In the genomic region with DNA sequence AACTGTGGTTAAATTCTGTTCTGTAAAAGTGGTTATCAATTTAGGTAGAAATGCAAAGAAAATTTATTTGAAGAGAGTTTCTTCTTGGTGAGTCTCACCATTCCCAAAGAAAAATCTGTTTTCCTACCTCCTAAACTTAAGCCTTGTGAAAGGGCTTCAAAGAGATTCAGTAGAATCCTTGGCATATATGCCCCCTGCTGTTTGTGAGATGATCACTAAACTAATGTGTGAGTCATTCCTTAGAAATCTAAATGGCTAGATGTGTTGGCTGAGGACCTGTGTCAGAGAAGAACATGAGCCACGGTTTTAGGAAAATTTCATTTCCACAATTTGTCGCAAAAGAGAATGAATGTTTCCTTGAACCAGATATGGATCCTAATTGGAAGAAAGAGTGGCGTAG, we compare ENCODE assay signal across 14 cellular contexts.
DNase-seq lines count a peak whose midpoint lies in the region; TF ChIP-seq lines count a peak whose summit lies in the region.
"Had no signal": no experiment of that assay in that cellular context is flagged by ENCODE, and none has a peak within 500 bp of the region (broad histone marks: within the 10 kb centered on the region; RNA-seq: fewer than 3 reads in every experiment).

No MANE protein-coding gene starts in this region.

- no peaks in the 10 kb centered on the region for H3K9me2 ChIP-seq in SK-N-SH

- H3K4me3 ChIP-seq in SK-N-SH (ENCODE audit: low read depth in 2 of 2, low read length in 1 of 2) (no peak overlapping the region), fibroblast of villous mesenchyme (ENCODE audit: low read depth, low read length) (no peak overlapping the region)

- 0 out of 2 replicates have a peak, but pooled peaks have one; percentile 4 for TF ChIP-seq RAD21 in SK-N-SH (IDR thresholded peaks at IDR 0.05; ENCODE audit: low read length)

- H4K20me1 ChIP-seq in SK-N-SH (ENCODE audit: insufficient read depth), result no peaks in the 10 kb centered on the region

- no peak overlapping the region for H3K9ac ChIP-seq in SK-N-SH

- H3K27me3 ChIP-seq in SK-N-SH (ENCODE audit: insufficient read depth), result no peaks in the 10 kb centered on the region

- H3K4me2 ChIP-seq in SK-N-SH, result no peak overlapping the region

- peak; percentile 46 for TF ChIP-seq CTCF in SK-N-SH (IDR thresholded peaks at IDR 0.05)
- TF ChIP-seq CTCF in fibroblast of villous mesenchyme (IDR thresholded peaks at IDR 0.05; ENCODE audit: insufficient read depth, low read depth, low read length), result peak; percentile 31

- peak; percentile 19 for DNase-seq in ACHN
- DNase-seq in HS-5 (ENCODE audit: low read depth), result peak; percentile 25
- DNase-seq in SK-N-SH, result no peak
- DNase-seq in fibroblast of villous mesenchyme (ENCODE audit: low read depth), result peak; percentile 30
- no peak for DNase-seq in mucosa of gallbladder (ENCODE audit: low spot score)
- no peak for DNase-seq in NCI-H187 treated with DMSO at 0.1 percent for 48 hours (lab: John Stamatoyannopoulos, UW)
- no peak for DNase-seq in NCI-H748 treated with DMSO at 0.1 percent for 48 hours (lab: John Stamatoyannopoulos, UW)
- no peak for DNase-seq in activated CD8-positive, alpha-beta memory T cell treated with anti-CD3 and anti-CD28 coated beads, Interleukin-2, amount 50 U/mL, for 48 hours
- DNase-seq: cortex of kidney; DMS79 treated with DMSO at 0.1 percent for 48 hours; NCI-H1092 treated with DMSO at 0.1 percent for 48 hours; NCI-H510A treated with DMSO at 0.1 percent for 48 hours; RPMI8226; stimulated activated CD4-positive, alpha-beta T cell treated with anti-CD3 and anti-CD28 coated beads, Interleukin-2, amount 100 ng/mL, for 24 hours had no signal

- POLR2A ChIA-PET in SK-N-SH (lab: Yijun Ruan, JAX), result no interaction called here

- in situ Hi-C loops in ACHN (cut with HindIII; ENCODE audit: low pct_ligation_motif_present, low pct_unique_long_range_greater_than_20kb, low sequenced_read_pairs), result no loop called here

- H3K4me1 ChIP-seq in SK-N-SH (ENCODE audit: control insufficient read depth in 1 of 2, insufficient read depth in 2 of 2, low read depth in 1 of 2, low read length in 1 of 2), result no peaks in the 10 kb centered on the region; a peak in 1 of 4 replicates

- H3F3A ChIP-seq in SK-N-SH (replicated peaks; ENCODE audit: insufficient read depth), result no peaks in the 10 kb centered on the region

- no peaks in the 10 kb centered on the region for H3K79me2 ChIP-seq in SK-N-SH (ENCODE audit: insufficient read depth)

- no peaks in the 10 kb centered on the region for H3K36me3 ChIP-seq in SK-N-SH (replicated peaks in 1 of 2; ENCODE audit: control insufficient read depth in 1 of 2, insufficient read depth in 2 of 2, low read length in 1 of 2)

- no peak for TF ChIP-seq EP300 in SK-N-SH (IDR thresholded peaks at IDR 0.05; ENCODE audit: borderline replicate concordance in 1 of 2, low read depth in 1 of 2, low read length in 1 of 2)

- no peak overlapping the region for H2AFZ ChIP-seq in SK-N-SH (ENCODE audit: low read depth)

- H3K9me3 ChIP-seq in SK-N-SH, result no peaks in the 10 kb centered on the region

- no peak overlapping the region for H3K27ac ChIP-seq in SK-N-SH (ENCODE audit: low read depth in 2 of 2, low read length in 1 of 2)

- CTCF ChIA-PET in SK-N-SH (lab: Yijun Ruan, JAX), result interaction anchor here (1.1 kb wide), 1 partner anchor 54 kb away, joined by 4 read pairs; no protein-coding TSS in a partner anchor

- WGBS in SK-N-SH (ENCODE audit: low lambda C conversion rate), result 77% methylated on average over 3 of the region's 3 CpGs

TF ChIP-seq in SK-N-SH, 30 proteins besides CTCF, POLR2A, EP300 and RAD21:
- TF ChIP-seq, protein P1, sequence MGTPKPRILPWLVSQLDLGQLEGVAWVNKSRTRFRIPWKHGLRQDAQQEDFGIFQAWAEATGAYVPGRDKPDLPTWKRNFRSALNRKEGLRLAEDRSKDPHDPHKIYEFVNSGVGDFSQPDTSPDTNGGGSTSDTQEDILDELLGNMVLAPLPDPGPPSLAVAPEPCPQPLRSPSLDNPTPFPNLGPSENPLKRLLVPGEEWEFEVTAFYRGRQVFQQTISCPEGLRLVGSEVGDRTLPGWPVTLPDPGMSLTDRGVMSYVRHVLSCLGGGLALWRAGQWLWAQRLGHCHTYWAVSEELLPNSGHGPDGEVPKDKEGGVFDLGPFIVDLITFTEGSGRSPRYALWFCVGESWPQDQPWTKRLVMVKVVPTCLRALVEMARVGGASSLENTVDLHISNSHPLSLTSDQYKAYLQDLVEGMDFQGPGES (IDR thresholded peaks at IDR 0.05; ENCODE audit: low read depth, low read length), result no peak
- TF ChIP-seq FOSL2 (IDR thresholded peaks at IDR 0.05; ENCODE audit: borderline replicate concordance, low read depth) (peak; percentile 45; the same call in 1 of the 2 replicates), JUND (IDR thresholded peaks at IDR 0.05) (peak; percentile 40; the same call in 1 of the 2 replicates)
- TF ChIP-seq, protein P2, sequence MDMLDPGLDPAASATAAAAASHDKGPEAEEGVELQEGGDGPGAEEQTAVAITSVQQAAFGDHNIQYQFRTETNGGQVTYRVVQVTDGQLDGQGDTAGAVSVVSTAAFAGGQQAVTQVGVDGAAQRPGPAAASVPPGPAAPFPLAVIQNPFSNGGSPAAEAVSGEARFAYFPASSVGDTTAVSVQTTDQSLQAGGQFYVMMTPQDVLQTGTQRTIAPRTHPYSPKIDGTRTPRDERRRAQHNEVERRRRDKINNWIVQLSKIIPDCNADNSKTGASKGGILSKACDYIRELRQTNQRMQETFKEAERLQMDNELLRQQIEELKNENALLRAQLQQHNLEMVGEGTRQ (IDR thresholded peaks at IDR 0.05; ENCODE audit: borderline replicate concordance, low read depth, low read length), result no peak
- TF ChIP-seq, protein P3, sequence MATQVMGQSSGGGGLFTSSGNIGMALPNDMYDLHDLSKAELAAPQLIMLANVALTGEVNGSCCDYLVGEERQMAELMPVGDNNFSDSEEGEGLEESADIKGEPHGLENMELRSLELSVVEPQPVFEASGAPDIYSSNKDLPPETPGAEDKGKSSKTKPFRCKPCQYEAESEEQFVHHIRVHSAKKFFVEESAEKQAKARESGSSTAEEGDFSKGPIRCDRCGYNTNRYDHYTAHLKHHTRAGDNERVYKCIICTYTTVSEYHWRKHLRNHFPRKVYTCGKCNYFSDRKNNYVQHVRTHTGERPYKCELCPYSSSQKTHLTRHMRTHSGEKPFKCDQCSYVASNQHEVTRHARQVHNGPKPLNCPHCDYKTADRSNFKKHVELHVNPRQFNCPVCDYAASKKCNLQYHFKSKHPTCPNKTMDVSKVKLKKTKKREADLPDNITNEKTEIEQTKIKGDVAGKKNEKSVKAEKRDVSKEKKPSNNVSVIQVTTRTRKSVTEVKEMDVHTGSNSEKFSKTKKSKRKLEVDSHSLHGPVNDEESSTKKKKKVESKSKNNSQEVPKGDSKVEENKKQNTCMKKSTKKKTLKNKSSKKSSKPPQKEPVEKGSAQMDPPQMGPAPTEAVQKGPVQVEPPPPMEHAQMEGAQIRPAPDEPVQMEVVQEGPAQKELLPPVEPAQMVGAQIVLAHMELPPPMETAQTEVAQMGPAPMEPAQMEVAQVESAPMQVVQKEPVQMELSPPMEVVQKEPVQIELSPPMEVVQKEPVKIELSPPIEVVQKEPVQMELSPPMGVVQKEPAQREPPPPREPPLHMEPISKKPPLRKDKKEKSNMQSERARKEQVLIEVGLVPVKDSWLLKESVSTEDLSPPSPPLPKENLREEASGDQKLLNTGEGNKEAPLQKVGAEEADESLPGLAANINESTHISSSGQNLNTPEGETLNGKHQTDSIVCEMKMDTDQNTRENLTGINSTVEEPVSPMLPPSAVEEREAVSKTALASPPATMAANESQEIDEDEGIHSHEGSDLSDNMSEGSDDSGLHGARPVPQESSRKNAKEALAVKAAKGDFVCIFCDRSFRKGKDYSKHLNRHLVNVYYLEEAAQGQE (IDR thresholded peaks at IDR 0.05; ENCODE audit: low read depth, low read length), result no peak

Comparison
In these comparisons a context has a peak if more than half of its experiments do, and no peak if none do; other contexts are left out.
1. DNase-seq: peak in ACHN (single experiment), HS-5 (single experiment) and fibroblast of villous mesenchyme (single experiment); none in SK-N-SH (single experiment), mucosa of gallbladder (single experiment), NCI-H187 treated with DMSO at 0.1 percent for 48 hours (single experiment), NCI-H748 treated with DMSO at 0.1 percent for 48 hours (single experiment) and activated CD8-positive, alpha-beta memory T cell treated with anti-CD3 and anti-CD28 coated beads, Interleukin-2, amount 50 U/mL, for 48 hours (single experiment).